In the genomic region with DNA sequence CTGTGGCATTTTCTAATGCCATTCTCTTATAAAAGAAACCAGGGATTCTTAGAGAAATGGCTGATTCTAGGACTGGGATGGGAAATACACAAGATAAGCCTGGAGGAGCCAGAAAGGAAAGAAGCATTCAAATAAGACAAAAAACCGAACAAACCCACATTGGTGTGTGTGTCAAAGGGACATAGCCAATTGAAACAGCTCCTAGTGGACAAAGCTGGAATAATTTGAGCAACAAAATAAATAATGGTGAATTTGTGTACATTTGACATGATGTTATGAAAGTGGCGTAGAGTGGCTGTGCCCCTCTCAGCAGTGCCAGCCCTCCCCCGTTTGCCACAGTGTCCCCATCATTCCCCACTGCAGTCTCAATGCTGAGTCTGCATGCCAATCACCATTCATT, we compare ENCODE assay signal across 14 cellular contexts. TPM values are rescaled to one million over a fixed set of nuclear protein-coding genes. Genes with fewer than 3 reads are reported as not detected.
A peak's percentile ranks its signal among the peaks of the same experiment; 100 is the strongest.
DNase-seq lines count a peak whose midpoint lies in the region; ATAC-seq and TF ChIP-seq lines count a peak whose summit lies in the region.
"Had no signal": no experiment of that assay in that cellular context is flagged by ENCODE, and none has a peak within 500 bp of the region (broad histone marks: within the 10 kb centered on the region; RNA-seq: fewer than 3 reads in every experiment).

No MANE protein-coding gene starts in this region.

- H3K79me2 ChIP-seq in GM23338 (replicated peaks; ENCODE audit: insufficient read depth), result no peaks in the 10 kb centered on the region
- H3K79me2 ChIP-seq: parathyroid adenoma had no signal

- intact Hi-C loops in activated naive CD4-positive, alpha-beta T cell treated with anti-CD3 and anti-CD28 coated beads for 36 hours (cut with micrococcal nuclease), result no loop called here

- H3K4me3 Mint-ChIP-seq in GM23338, result no peak overlapping the region
- H3K4me3 Mint-ChIP-seq in activated naive CD4-positive, alpha-beta T cell treated with anti-CD3 and anti-CD28 coated beads for 36 hours, result no peak overlapping the region
- H3K4me3 Mint-ChIP-seq: memory B cell; stimulated activated effector memory CD8-positive, alpha-beta T cell treated with anti-CD3 and anti-CD28 coated beads, Interleukin-12 subunit alpha, Interleukin-12 subunit beta, amount 100 ng/mL, for 72 hours had no signal

- CTCF ChIA-PET in activated naive CD4-positive, alpha-beta T cell treated with anti-CD3 and anti-CD28 coated beads for 36 hours (lab: Charles Lee), result interaction anchor here (0.7 to 1.2 kb wide), 2 partner anchors 20 to 1034 kb away, joined by 3 to 4 read pairs; no protein-coding TSS in a partner anchor

- no peak overlapping the region for H2AFZ ChIP-seq in GM23338
- H2AFZ ChIP-seq: parathyroid adenoma had no signal

- H3K9me3 Mint-ChIP-seq in GM23338, result no peaks in the 10 kb centered on the region
- H3K9me3 Mint-ChIP-seq in activated naive CD4-positive, alpha-beta T cell treated with anti-CD3 and anti-CD28 coated beads for 36 hours, result no peaks in the 10 kb centered on the region
- H3K9me3 Mint-ChIP-seq: memory B cell; stimulated activated effector memory CD8-positive, alpha-beta T cell treated with anti-CD3 and anti-CD28 coated beads, Interleukin-12 subunit alpha, Interleukin-12 subunit beta, amount 100 ng/mL, for 72 hours had no signal

- no peaks in the 10 kb centered on the region for H3K27me3 Mint-ChIP-seq in GM23338 (ENCODE audit: insufficient read depth, low read depth, poor library complexity)
- H3K27me3 Mint-ChIP-seq in activated naive CD4-positive, alpha-beta T cell treated with anti-CD3 and anti-CD28 coated beads for 36 hours (ENCODE audit: low read depth), result peaks cover 10% of the 10 kb centered on the region

- H3K9me2 ChIP-seq in GM23338 (ENCODE audit: insufficient read depth), result no peaks in the 10 kb centered on the region

- H4K20me1 ChIP-seq in GM23338 (replicated peaks; ENCODE audit: insufficient read depth), result no peaks in the 10 kb centered on the region

- no peaks in the 10 kb centered on the region for H3K36me3 Mint-ChIP-seq in GM23338 (ENCODE audit: low read depth)
- no peaks in the 10 kb centered on the region for H3K36me3 Mint-ChIP-seq in activated naive CD4-positive, alpha-beta T cell treated with anti-CD3 and anti-CD28 coated beads for 36 hours (ENCODE audit: low read depth)
- H3K36me3 Mint-ChIP-seq: memory B cell; stimulated activated effector memory CD8-positive, alpha-beta T cell treated with anti-CD3 and anti-CD28 coated beads, Interleukin-12 subunit alpha, Interleukin-12 subunit beta, amount 100 ng/mL, for 72 hours had no signal

- H3K4me3 ChIP-seq in AG10803 (ENCODE audit: low read length) (no peak overlapping the region), GM23338 (no peak overlapping the region), fibroblast of pulmonary artery (replicated peaks; ENCODE audit: low read depth, low read length) (no peak overlapping the region)

- no peaks in the 10 kb centered on the region for H3K36me3 ChIP-seq in GM23338 (ENCODE audit: insufficient read depth)

- H3K27me3 ChIP-seq in GM23338 (ENCODE audit: insufficient read depth), result no peaks in the 10 kb centered on the region

- no peak overlapping the region for H3K27ac ChIP-seq in GM23338 (ENCODE audit: low read depth)
- H3K27ac ChIP-seq: parathyroid adenoma had no signal

- peaks cover 5% of the 10 kb centered on the region; the same call in 1 of the 3 replicates for H3K4me1 Mint-ChIP-seq in GM23338
- H3K4me1 Mint-ChIP-seq in activated naive CD4-positive, alpha-beta T cell treated with anti-CD3 and anti-CD28 coated beads for 36 hours (ENCODE audit: low read depth), result no peaks in the 10 kb centered on the region
- H3K4me1 Mint-ChIP-seq: memory B cell; stimulated activated effector memory CD8-positive, alpha-beta T cell treated with anti-CD3 and anti-CD28 coated beads, Interleukin-12 subunit alpha, Interleukin-12 subunit beta, amount 100 ng/mL, for 72 hours had no signal

- TF ChIP-seq CTCF in AG10803 (conservative IDR thresholded peaks at IDR 0.05; ENCODE audit: low read length) (peak; percentile 38), GM23338 (conservative IDR thresholded peaks at IDR 0.05; ENCODE audit: low read depth in 2 of 2) (peak; percentile 1 to 39; a peak in 1 of 4 replicates), fibroblast of pulmonary artery (IDR thresholded peaks at IDR 0.05; ENCODE audit: low read length, missing control alignments) (peak; percentile 31)

- peaks cover 5% of the 10 kb centered on the region; the same call in 1 of the 2 replicates for H3K4me1 ChIP-seq in GM23338 (ENCODE audit: insufficient read depth)
- H3K4me1 ChIP-seq: parathyroid adenoma had no signal

- no peaks in the 10 kb centered on the region for H3F3A ChIP-seq in GM23338 (replicated peaks; ENCODE audit: low read depth)

- H3K4me2 ChIP-seq in GM23338, result no peak overlapping the region

- no peak for ATAC-seq in GM23338
- no peak for ATAC-seq in stimulated activated naive CD8-positive, alpha-beta T cell treated with anti-CD3 and anti-CD28 coated beads, Interleukin-15, Interleukin-2, amounts not matched to agents 100 U/mL and 50 U/mL, for 24 hours
- ATAC-seq: stimulated activated effector memory CD8-positive, alpha-beta T cell treated with anti-CD3 and anti-CD28 coated beads, Interleukin-12 subunit alpha, Interleukin-12 subunit beta, amount 100 ng/mL, for 72 hours had no signal

- DNase-seq in AG10803 (ENCODE audit: low read depth), result no peak
- DNase-seq in GM23338 (ENCODE audit: low spot score), result no peak
- peak; percentile 14 for DNase-seq in RKO (ENCODE audit: low spot score)
- DNase-seq in fibroblast of pulmonary artery (ENCODE audit: low read depth), result no peak
- DNase-seq in activated naive CD4-positive, alpha-beta T cell treated with anti-CD3 and anti-CD28 coated beads for 36 hours, result no peak
- DNase-seq in stimulated activated naive CD8-positive, alpha-beta T cell treated with anti-CD3 and anti-CD28 coated beads, Interleukin-15, Interleukin-2, amounts not matched to agents 100 U/mL and 50 U/mL, for 24 hours, result no peak
- no peak for DNase-seq in ureter (ENCODE audit: low spot score)
- DNase-seq in GM19238 (ENCODE audit: insufficient read length, low spot score), result no peak
- DNase-seq: GOT3, hypothalamus, NCI-H2107 had no signal

- H3K27ac Mint-ChIP-seq in GM23338, result no peak overlapping the region
- no peak overlapping the region for H3K27ac Mint-ChIP-seq in activated naive CD4-positive, alpha-beta T cell treated with anti-CD3 and anti-CD28 coated beads for 36 hours
- H3K27ac Mint-ChIP-seq: memory B cell; stimulated activated effector memory CD8-positive, alpha-beta T cell treated with anti-CD3 and anti-CD28 coated beads, Interleukin-12 subunit alpha, Interleukin-12 subunit beta, amount 100 ng/mL, for 72 hours had no signal

TF ChIP-seq in GM23338, 12 proteins besides CTCF, POLR2A, EP300 and RAD21 (continues in another document):
- TF ChIP-seq EZH2 (IDR thresholded peaks at IDR 0.05; ENCODE audit: low read depth, unreplicated experiment), result no peak
- no peak for TF ChIP-seq POLR2AphosphoS5 (IDR thresholded peaks at IDR 0.05; ENCODE audit: low read depth)

RNA-seq across cellular contexts. Expression of a gene that starts 55.5 kb away (rescaled TPM):
- total RNA-seq in GM23338 (2014; rRNA removed; shearing (Covaris generic)), result 1.0 and 1.8 TPM in 2 replicates
- polyA plus RNA-seq in GM23338 (2016; fragmentation: Nextera tagmentation; extraction: Ambion mirVana), result 0.92 and 1.7 TPM in 2 replicates
- not detected for total RNA-seq in activated naive CD4-positive, alpha-beta T cell treated with anti-CD3 and anti-CD28 coated beads for 36 hours
- total RNA-seq in ureter, result not detected
